ENCODE assay signal across 16 cellular contexts in genomic region chr11:34146411-34146810, GRCh38. TPM values are rescaled to one million over a fixed set of nuclear protein-coding genes. Genes with fewer than 3 reads are reported as not detected.
DNase-seq lines count a peak whose midpoint lies in the region; ATAC-seq and TF ChIP-seq lines count a peak whose summit lies in the region.
"Had no signal": no experiment of that assay in that cellular context is flagged by ENCODE, and none has a peak within 500 bp of the region (broad histone marks: within the 10 kb centered on the region; RNA-seq: fewer than 3 reads in every experiment).

No MANE protein-coding gene starts in this region.

- H3K9me2 ChIP-seq in PC-3 (replicated peaks; ENCODE audit: low read length), result no peaks in the 10 kb centered on the region

- H3K4me3 ChIP-seq in PC-3 (ENCODE audit: low read length), result no peak overlapping the region
- H3K4me3 ChIP-seq in lower lobe of right lung, result no peak overlapping the region
- H3K4me3 ChIP-seq in psoas muscle, result no peak overlapping the region
- H3K4me3 ChIP-seq in foreskin fibroblast (ENCODE audit: low read depth in 1 of 2, low read length in 2 of 2), result no peak overlapping the region
- H3K4me3 ChIP-seq: PC-9 had no signal

- H3K9ac ChIP-seq in PC-3 (ENCODE audit: low read length), result no peak overlapping the region

- CTCF ChIA-PET in PC-3 (lab: Charles Lee), result no interaction called here

- H3K4me2 ChIP-seq in PC-3 (ENCODE audit: low read length), result no peak overlapping the region
- H3K4me2 ChIP-seq: PC-9 had no signal

- intact Hi-C loops in PC-3 (cut with micrococcal nuclease) (no loop called here), lower lobe of right lung (cut with DNase I) (no loop called here), psoas muscle (cut with DNase I) (no loop called here)

- H2AFZ ChIP-seq in PC-3 (ENCODE audit: low read length), result no peak overlapping the region
- H2AFZ ChIP-seq: PC-9 had no signal

- DNase-seq in activated effector memory CD4-positive, alpha-beta T cell treated with anti-CD3 and anti-CD28 coated beads, Interleukin-2, amount 50 U/mL, for 16 hours, result peak; percentile 54
- DNase-seq in activated effector memory CD4-positive, alpha-beta T cell treated with Interleukin-2 at 50 U/mL for 16 hours, result no peak
- DNase-seq in PC-3 (no peak), lower lobe of right lung (peak; percentile 42), psoas muscle (no peak), foreskin fibroblast (no peak), kidney glomerular epithelial cell (lab: John Stamatoyannopoulos, UW) (no peak)
- no peak for DNase-seq in activated naive CD8-positive, alpha-beta T cell treated with anti-CD3 and anti-CD28 coated beads, Interleukin-2, amount 50 U/mL, for 24 hours
- DNase-seq: H7, NCI-H1417 treated with DMSO at 0.1 percent for 48 hours, NCI-H2081, NCI-H524 treated with DMSO at 0.1 percent for 48 hours, PC-9 had no signal

- POLR2A ChIA-PET in PC-3 (lab: Charles Lee; ENCODE audit: unreplicated experiment), result no interaction called here

- H3K4me1 ChIP-seq in PC-3 (ENCODE audit: insufficient read depth, low read length) (no peaks in the 10 kb centered on the region), lower lobe of right lung (peaks cover 4% of the 10 kb centered on the region), psoas muscle (no peaks in the 10 kb centered on the region)

- H3K27me3 Mint-ChIP-seq in activated naive CD8-positive, alpha-beta T cell treated with anti-CD3 and anti-CD28 coated beads, Interleukin-2, amount 50 U/mL, for 24 hours, result no peaks in the 10 kb centered on the region

- H3K4me1 Mint-ChIP-seq in activated naive CD8-positive, alpha-beta T cell treated with anti-CD3 and anti-CD28 coated beads, Interleukin-2, amount 50 U/mL, for 24 hours, result no peaks in the 10 kb centered on the region

- no peaks in the 10 kb centered on the region for H4K20me1 ChIP-seq in PC-3 (ENCODE audit: low read length)

- no peak for TF ChIP-seq CTCF in PC-3 (conservative IDR thresholded peaks at IDR 0.05; ENCODE audit: low read depth, low read length)
- TF ChIP-seq CTCF in lower lobe of right lung (IDR thresholded peaks at IDR 0.05), result no peak
- TF ChIP-seq CTCF in psoas muscle (IDR thresholded peaks at IDR 0.05), result no peak
- TF ChIP-seq CTCF in foreskin fibroblast (IDR thresholded peaks at IDR 0.05; ENCODE audit: low read depth, low read length), result no peak

- no peaks in the 10 kb centered on the region for H3K79me2 ChIP-seq in PC-3 (ENCODE audit: low read length)

- WGBS in psoas muscle, 3 donors, result 90 to 91% (median 91%) methylated on average over 12 of the region's 12 CpGs

- H3K9me3 ChIP-seq in PC-3 (ENCODE audit: low read length) (no peaks in the 10 kb centered on the region), lower lobe of right lung (no peaks in the 10 kb centered on the region), psoas muscle (no peaks in the 10 kb centered on the region)

- H3K36me3 Mint-ChIP-seq in activated naive CD8-positive, alpha-beta T cell treated with anti-CD3 and anti-CD28 coated beads, Interleukin-2, amount 50 U/mL, for 24 hours (ENCODE audit: low read depth), result peaks cover 55% of the 10 kb centered on the region

- H3K27ac Mint-ChIP-seq in activated naive CD8-positive, alpha-beta T cell treated with anti-CD3 and anti-CD28 coated beads, Interleukin-2, amount 50 U/mL, for 24 hours, result no peak overlapping the region

- no peaks in the 10 kb centered on the region for H3K9me3 Mint-ChIP-seq in activated naive CD8-positive, alpha-beta T cell treated with anti-CD3 and anti-CD28 coated beads, Interleukin-2, amount 50 U/mL, for 24 hours

- H3K4me3 Mint-ChIP-seq in activated naive CD8-positive, alpha-beta T cell treated with anti-CD3 and anti-CD28 coated beads, Interleukin-2, amount 50 U/mL, for 24 hours, result no peak overlapping the region

- H3K27ac ChIP-seq in PC-3 (ENCODE audit: low read length) (no peak overlapping the region), lower lobe of right lung (no peak overlapping the region), psoas muscle (no peak overlapping the region)
- H3K27ac ChIP-seq: 22Rv1, C4-2B, PC-9 had no signal

- ATAC-seq in PC-3 (no peak), lower lobe of right lung (no peak), psoas muscle (no peak)
- no peak for ATAC-seq in activated naive CD8-positive, alpha-beta T cell treated with anti-CD3 and anti-CD28 coated beads, Interleukin-2, amount 50 U/mL, for 24 hours
- ATAC-seq: HepG2 had no signal

- peaks cover 47% of the 10 kb centered on the region for H3K36me3 ChIP-seq in PC-3 (ENCODE audit: low read depth, low read length)
- H3K36me3 ChIP-seq in lower lobe of right lung, result peaks cover 87% of the 10 kb centered on the region
- peaks cover 0 to 100% of the 10 kb centered on the region in 2 donors for H3K36me3 ChIP-seq in psoas muscle (ENCODE audit: insufficient read depth in 1 of 2, low read depth in 1 of 2)

- TSS peak; percentile 45 for BruUV-seq in PC-3 (replicated peaks; lab: Mats Ljungman, UMichigan)

- no peaks in the 10 kb centered on the region for H3F3A ChIP-seq in PC-3 (ENCODE audit: low read length, unreplicated experiment)

- H3K27me3 ChIP-seq in PC-3 (ENCODE audit: low read length), result no peaks in the 10 kb centered on the region
- no peaks in the 10 kb centered on the region for H3K27me3 ChIP-seq in lower lobe of right lung (ENCODE audit: low read depth)
- H3K27me3 ChIP-seq in psoas muscle (ENCODE audit: insufficient read depth in 3 of 3, low read length in 2 of 3), result no peaks in the 10 kb centered on the region

RNA-seq across cellular contexts. Expression of gene NAT10, which starts 41.0 kb away (rescaled TPM):
- total RNA-seq in PC-3 (2014; rRNA removed) (48.7 and 55.9 TPM in 2 replicates), lower lobe of right lung (37.3 TPM), psoas muscle (10 to 100 TPM; 26.7 to 51.5 (median 37.0) TPM)
- 10 to 100 TPM; 21.0 to 33.9 (median 28.3) TPM for polyA plus RNA-seq in psoas muscle

Comparison
In these comparisons a context has a peak if more than half of its experiments do, and no peak if none do; other contexts are left out.
1. DNase-seq: peak in activated effector memory CD4-positive, alpha-beta T cell treated with anti-CD3 and anti-CD28 coated beads, Interleukin-2, amount 50 U/mL, for 16 hours (single experiment) and lower lobe of right lung (single experiment); none in activated effector memory CD4-positive, alpha-beta T cell treated with Interleukin-2 at 50 U/mL for 16 hours (single experiment), PC-3 (single experiment), psoas muscle (0 of 2), activated naive CD8-positive, alpha-beta T cell treated with anti-CD3 and anti-CD28 coated beads, Interleukin-2, amount 50 U/mL, for 24 hours (single experiment), foreskin fibroblast (0 of 2) and kidney glomerular epithelial cell (single experiment).